Comparison of ENCODE assay signal across 16 cellular contexts in the genomic region with DNA sequence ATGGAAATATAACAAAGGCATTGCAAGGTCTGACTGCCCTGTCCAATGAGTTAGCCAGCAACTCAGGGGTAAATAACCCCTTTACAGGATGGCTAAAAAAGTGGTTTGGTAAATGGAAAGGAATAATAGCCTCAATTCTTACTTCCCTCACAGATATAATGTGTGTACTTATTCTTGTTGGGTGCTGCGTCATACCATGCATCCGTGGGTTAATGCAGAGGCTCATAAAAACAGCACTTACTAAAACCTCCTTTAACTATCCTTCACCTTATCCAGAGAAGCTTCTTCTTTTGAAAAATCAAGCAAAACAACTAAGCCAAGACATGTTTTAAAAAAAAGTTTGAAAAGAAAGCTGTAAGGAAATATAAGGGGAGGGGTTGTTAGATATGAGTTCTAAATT.
DNase-seq lines count a peak whose midpoint lies in the region; ATAC-seq, FAIRE-seq and TF ChIP-seq lines count a peak whose summit lies in the region.
"Had no signal": no experiment of that assay in that cellular context is flagged by ENCODE, and none has a peak within 500 bp of the region (broad histone marks: within the 10 kb centered on the region; RNA-seq: fewer than 3 reads in every experiment).

No MANE protein-coding gene starts in this region.

- intact Hi-C loops in uterus (cut with DNase I; ENCODE audit: low total_unique reads): no loop called here

- H4K20me1 ChIP-seq in OCI-LY3 (ENCODE audit: insufficient read depth, low read length): no peaks in the 10 kb centered on the region
- H4K20me1 ChIP-seq in smooth muscle cell (ENCODE audit: low read depth): no peaks in the 10 kb centered on the region

- H3K9ac ChIP-seq in OCI-LY3 (ENCODE audit: low read length) (peak overlapping the region; percentile 24; the same call in 1 of the 2 replicates), smooth muscle cell (ENCODE audit: low read depth) (peak overlapping the region; percentile 35)
- H3K9ac ChIP-seq: GM23248 had no signal

- H3K4me3 ChIP-seq in OCI-LY3 (ENCODE audit: low read length) (no peak overlapping the region), smooth muscle cell (no peak overlapping the region), uterus (no peak overlapping the region)
- H3K4me3 ChIP-seq: GM23248 had no signal

- TF ChIP-seq CTCF in OCI-LY3 (IDR thresholded peaks at IDR 0.05; ENCODE audit: low read depth, low read length) (no peak), smooth muscle cell (IDR thresholded peaks at IDR 0.05; ENCODE audit: borderline replicate concordance, insufficient read depth, poor library complexity, severe bottlenecking) (no peak), uterus (IDR thresholded peaks at IDR 0.05) (no peak)

- FAIRE-seq in colon (lab: Jason Lieb, UNC) (peak; percentile 83), GM12891 (lab: Jason Lieb, UNC) (no peak)
- FAIRE-seq: GM12892, H1 had no signal

- TF ChIP-seq POLR2A in uterus (IDR thresholded peaks at IDR 0.05) (no peak), GM12891 (IDR thresholded peaks at IDR 0.05; ENCODE audit: low read depth, low read length) (no peak)

- H2AFZ ChIP-seq in OCI-LY3 (ENCODE audit: low read depth, low read length) (no peak overlapping the region), smooth muscle cell (ENCODE audit: low read depth) (no peak overlapping the region)
- H2AFZ ChIP-seq: GM23248 had no signal

- WGBS in smooth muscle cell (ENCODE audit: low lambda C conversion rate): 36% methylated on average over 2 of the region's 2 CpGs

- H3K27ac ChIP-seq in OCI-LY3 (ENCODE audit: low read length) (peak overlapping the region; percentile 83), smooth muscle cell (ENCODE audit: low read depth) (peak overlapping the region; percentile 73), uterus (no peak overlapping the region)
- H3K27ac ChIP-seq: GM23248 had no signal

- peaks cover 4% of the 10 kb centered on the region for H3F3A ChIP-seq in smooth muscle cell (ENCODE audit: low read depth)

- H3K36me3 ChIP-seq in OCI-LY3 (replicated peaks; ENCODE audit: low read depth, low read length) (no peaks in the 10 kb centered on the region), smooth muscle cell (ENCODE audit: low read depth) (no peaks in the 10 kb centered on the region), uterus (no peaks in the 10 kb centered on the region)

- no peaks in the 10 kb centered on the region for H3K79me2 ChIP-seq in OCI-LY3 (ENCODE audit: low read length)
- H3K79me2 ChIP-seq in smooth muscle cell (ENCODE audit: low read depth): no peaks in the 10 kb centered on the region

- DNase-seq in smooth muscle cell (lab: John Stamatoyannopoulos, UW; ENCODE audit: unreplicated experiment) (no peak), uterus (no peak), GM12891 (ENCODE audit: insufficient read length, low spot score) (no peak)
- DNase-seq: C1 segment of cervical spinal cord; CD4-positive, alpha-beta memory T cell; COR-L47; DMS79 treated with DMSO at 0.1 percent for 48 hours; GF-D8; GM23248; H7; HCEC 1CT had no signal

- H3K4me2 ChIP-seq in OCI-LY3 (ENCODE audit: low read length) (peak overlapping the region; percentile 24), smooth muscle cell (no peak overlapping the region)

- peaks cover 46% of the 10 kb centered on the region for H3K4me1 ChIP-seq in OCI-LY3 (ENCODE audit: low read length)
- H3K4me1 ChIP-seq in smooth muscle cell (ENCODE audit: low read depth): no peaks in the 10 kb centered on the region
- no peaks in the 10 kb centered on the region for H3K4me1 ChIP-seq in uterus

- H3K27me3 ChIP-seq in OCI-LY3 (ENCODE audit: low read depth, low read length) (no peaks in the 10 kb centered on the region), smooth muscle cell (ENCODE audit: low read depth) (no peaks in the 10 kb centered on the region), uterus (no peaks in the 10 kb centered on the region)

- no peak for ATAC-seq in GM21723 (IDR thresholded peaks at IDR 0.05; ENCODE audit: unreplicated experiment)

- H3K9me3 ChIP-seq in OCI-LY3 (ENCODE audit: insufficient read depth, low read length) (peaks cover 6% of the 10 kb centered on the region; the same call in 1 of the 2 replicates), smooth muscle cell (replicated peaks; ENCODE audit: low read depth) (no peaks in the 10 kb centered on the region), uterus (no peaks in the 10 kb centered on the region)

TF ChIP-seq in GM12891, 5 proteins besides CTCF, POLR2A, EP300 and RAD21:
- TF ChIP-seq POU2F2 (IDR thresholded peaks at IDR 0.05; ENCODE audit: low read depth, low read length) (no peak), SPI1 (IDR thresholded peaks at IDR 0.05; ENCODE audit: low read depth, low read length) (no peak), PAX5 (IDR thresholded peaks at IDR 0.05; ENCODE audit: insufficient read depth, low read length, severe bottlenecking) (no peak), POLR2AphosphoS5 (IDR thresholded peaks at IDR 0.05; ENCODE audit: low read depth, low read length) (no peak), TAF1 (IDR thresholded peaks at IDR 0.05; ENCODE audit: low read depth, low read length) (no peak)

Comparison
In these comparisons a context has a peak if more than half of its experiments do, and no peak if none do; other contexts are left out.
1. H3K27ac ChIP-seq: peak in OCI-LY3 (single experiment) and smooth muscle cell (single experiment); none in uterus (0 of 2).